Comparison of ENCODE assay signal across 22 cellular contexts in genomic region chr4:5774416-5775056, GRCh38.
DNase-seq lines count a peak whose midpoint lies in the region; ATAC-seq and TF ChIP-seq lines count a peak whose summit lies in the region.
"Had no signal": no experiment of that assay in that cellular context is flagged by ENCODE, and none has a peak within 500 bp of the region (broad histone marks: within the 10 kb centered on the region; RNA-seq: fewer than 3 reads in every experiment).

No MANE protein-coding gene starts in this region.

- no peak overlapping the region for H3K4me3 Mint-ChIP-seq in T-cell
- H3K4me3 Mint-ChIP-seq: activated naive CD4-positive, alpha-beta T cell treated with anti-CD3 and anti-CD28 coated beads, Interleukin-2, amount 10 ng/mL, durations not matched to agents 7 days and 5 days; central memory CD8-positive, alpha-beta T cell; IgD-negative memory B cell; naive thymus-derived CD8-positive, alpha-beta T cell; stimulated activated naive B cell treated with anti-CD40 and anti-IgM and Interleukin-4, amounts not matched to agents 10 μg/mL and 1 μg/mL and 100 μg/mL, for 72 hours had no signal

- H2BK120ac ChIP-seq in IMR-90 (ENCODE audit: low read depth, low read length), result peak overlapping the region; percentile 99; the same call in 1 of the 2 replicates

- TF ChIP-seq RAD21 in IMR-90 (IDR thresholded peaks at IDR 0.05; ENCODE audit: low read length), result no peak

- H3K23ac ChIP-seq in IMR-90 (ENCODE audit: low read depth, low read length), result no peak overlapping the region

- TF ChIP-seq CTCF in IMR-90 (conservative IDR thresholded peaks at IDR 0.05; ENCODE audit: low read depth, low read length), result no peak
- TF ChIP-seq CTCF in stomach (IDR thresholded peaks at IDR 0.05), result no peak

- BruUV-seq in IMR-90 (replicated peaks; lab: Mats Ljungman, UMichigan), result no TSS peak

- H3K36me3 ChIP-seq in IMR-90 (ENCODE audit: control insufficient read depth, insufficient read depth, low read length) (peaks cover 16% of the 10 kb centered on the region), adipocyte (ENCODE audit: control insufficient read depth, insufficient read depth, low read length, severe bottlenecking) (peaks cover 27% of the 10 kb centered on the region), stomach (peaks cover 0 to 39% (median 14%) of the 10 kb centered on the region in 4 donors)
- H3K36me3 ChIP-seq: ovary had no signal

- POLR2A ChIA-PET in IMR-90 (lab: Charles Lee; ENCODE audit: unreplicated experiment), result no interaction called here
- POLR2A ChIA-PET in T-cell (lab: Charles Lee), result no interaction called here

- H3K27me3 ChIP-seq in IMR-90 (ENCODE audit: control insufficient read depth, insufficient read depth, low read length) (no peaks in the 10 kb centered on the region), adipocyte (replicated peaks; ENCODE audit: control insufficient read depth, insufficient read depth, low read length) (no peaks in the 10 kb centered on the region), stomach (no peaks in the 10 kb centered on the region)
- H3K27me3 ChIP-seq: ovary, SJCRH30 had no signal

- H4K91ac ChIP-seq in IMR-90 (ENCODE audit: insufficient read depth, low read depth, low read length), result no peak overlapping the region

- H3K9me3 ChIP-seq in IMR-90 (ENCODE audit: control insufficient read depth, insufficient read depth, low read length), result peaks cover 4% of the 10 kb centered on the region; the same call in 1 of the 2 replicates
- peaks cover 19% of the 10 kb centered on the region for H3K9me3 ChIP-seq in adipocyte (ENCODE audit: control insufficient read depth, low read length)
- H3K9me3 ChIP-seq in stomach, result peaks cover 0 to 19% (median 13%) of the 10 kb centered on the region in 4 donors

- H3K79me1 ChIP-seq in IMR-90 (ENCODE audit: low read depth in 1 of 2, low read length in 2 of 2), result peaks cover 9 to 39% of the 10 kb centered on the region in 2 experiments; a peak in 3 of 4 replicates

- H2AK9ac ChIP-seq in IMR-90 (replicated peaks; ENCODE audit: low read depth, low read length, poor library complexity), result peak overlapping the region; percentile 55

- H3K27ac ChIP-seq in IMR-90 (ENCODE audit: insufficient read depth, low read length) (peak overlapping the region; percentile 13; the same call in 1 of the 2 replicates), stomach (no peak overlapping the region)
- H3K27ac ChIP-seq: ovary, SJCRH30 had no signal

- H3K36me3 Mint-ChIP-seq in T-cell, result no peaks in the 10 kb centered on the region
- H3K36me3 Mint-ChIP-seq: activated naive CD4-positive, alpha-beta T cell treated with anti-CD3 and anti-CD28 coated beads, Interleukin-2, amount 10 ng/mL, durations not matched to agents 7 days and 5 days; IgD-negative memory B cell had no signal

- no peaks in the 10 kb centered on the region for H3K4me1 Mint-ChIP-seq in T-cell
- H3K4me1 Mint-ChIP-seq: activated naive CD4-positive, alpha-beta T cell treated with anti-CD3 and anti-CD28 coated beads, Interleukin-2, amount 10 ng/mL, durations not matched to agents 7 days and 5 days; central memory CD8-positive, alpha-beta T cell; IgD-negative memory B cell; stimulated activated naive B cell treated with anti-CD40 and anti-IgM and Interleukin-4, amounts not matched to agents 10 μg/mL and 1 μg/mL and 100 μg/mL, for 72 hours had no signal

- H3K27ac Mint-ChIP-seq in T-cell, result no peak overlapping the region
- H3K27ac Mint-ChIP-seq: activated naive CD4-positive, alpha-beta T cell treated with anti-CD3 and anti-CD28 coated beads, Interleukin-2, amount 10 ng/mL, durations not matched to agents 7 days and 5 days; naive thymus-derived CD8-positive, alpha-beta T cell; stimulated activated naive B cell treated with anti-CD40 and anti-IgM and Interleukin-4, amounts not matched to agents 10 μg/mL and 1 μg/mL and 100 μg/mL, for 72 hours had no signal

- no peak for TF ChIP-seq POLR2A in IMR-90 (IDR thresholded peaks at IDR 0.05; ENCODE audit: low read depth, low read length)
- no peak for TF ChIP-seq POLR2A in stomach (IDR thresholded peaks at IDR 0.05)

- peak overlapping the region; percentile 100; the same call in 1 of the 2 replicates for H3K18ac ChIP-seq in IMR-90 (ENCODE audit: low read depth, low read length)

- DNase-seq in IMR-90, result no peak
- DNase-seq in adipocyte (ENCODE audit: low read depth), result no peak
- DNase-seq in left lobe of liver (ENCODE audit: low spot score), result peak; percentile 19
- peak; percentile 15 for DNase-seq in stomach
- no peak for DNase-seq in T-cell
- DNase-seq in NCI-H1694 (lab: John Stamatoyannopoulos, UW), result no peak
- DNase-seq: activated CD4-positive, alpha-beta T cell treated with anti-CD3 and anti-CD28 coated beads for 1 hour; activated naive CD4-positive, alpha-beta T cell treated with anti-CD3 and anti-CD28 coated beads, Interleukin-2, amount 10 ng/mL, durations not matched to agents 7 days and 5 days; activated T-cell treated with anti-CD3 and anti-CD28 coated beads, Interleukin-2, amount 50 U/mL, for 48 hours; left cardiac atrium; midbrain; naive thymus-derived CD8-positive, alpha-beta T cell; retina; SJCRH30; stimulated activated CD4-positive, alpha-beta T cell treated with anti-CD3 and anti-CD28 coated beads, Interleukin-4, amount 100 ng/mL, for 1 hour; stimulated activated naive B cell treated with anti-CD40 and anti-IgM and Interleukin-4, amounts not matched to agents 10 μg/mL and 1 μg/mL and 100 μg/mL, for 72 hours; T-helper 1 cell had no signal

- peaks cover 10 to 22% (median 12%) of the 10 kb centered on the region in 3 donors for H3K9me3 Mint-ChIP-seq in T-cell

- H3K4me1 ChIP-seq in IMR-90 (ENCODE audit: control insufficient read depth, insufficient read depth, low read length) (peaks cover 13% of the 10 kb centered on the region), adipocyte (ENCODE audit: control insufficient read depth, insufficient read depth, low read length) (peaks cover 23% of the 10 kb centered on the region), stomach (no peaks in the 10 kb centered on the region)
- H3K4me1 ChIP-seq: SJCRH30 had no signal

- peak overlapping the region; percentile 98; the same call in 1 of the 2 replicates for H2AK5ac ChIP-seq in IMR-90 (ENCODE audit: low read depth, low read length)

- H4K5ac ChIP-seq in IMR-90 (ENCODE audit: low read depth, low read length), result peak overlapping the region; percentile 100; the same call in 1 of the 2 replicates

- H2BK20ac ChIP-seq in IMR-90 (ENCODE audit: low read depth, low read length), result peak overlapping the region; percentile 98; the same call in 1 of the 2 replicates

- peaks cover 18% of the 10 kb centered on the region for H3K9me1 ChIP-seq in IMR-90 (ENCODE audit: insufficient read depth, low read length)

- peak overlapping the region; percentile 100 for H2BK5ac ChIP-seq in IMR-90 (ENCODE audit: low read depth, low read length, poor library complexity, severe bottlenecking)

- H2BK15ac ChIP-seq in IMR-90 (ENCODE audit: low read depth, low read length), result peak overlapping the region; percentile 76; the same call in 1 of the 3 replicates

- H2AFZ ChIP-seq in IMR-90 (replicated peaks; ENCODE audit: low read length, poor library complexity), result no peak overlapping the region

- H3K4me3 ChIP-seq in IMR-90 (ENCODE audit: insufficient read depth, low read depth, low read length) (no peak overlapping the region), adipocyte (ENCODE audit: low read length) (no peak overlapping the region), stomach (no peak overlapping the region)
- H3K4me3 ChIP-seq: ovary, SJCRH30 had no signal

- H3K56ac ChIP-seq in IMR-90 (ENCODE audit: extremely low read depth, insufficient read depth, low read length), result no peak overlapping the region

- dilution Hi-C loops in IMR-90 (cut with HindIII; ENCODE audit: low sequenced_read_pairs, unreplicated experiment), result no loop called here

- H3K27me3 Mint-ChIP-seq in T-cell, result no peaks in the 10 kb centered on the region
- H3K27me3 Mint-ChIP-seq: activated naive CD4-positive, alpha-beta T cell treated with anti-CD3 and anti-CD28 coated beads, Interleukin-2, amount 10 ng/mL, durations not matched to agents 7 days and 5 days; central memory CD8-positive, alpha-beta T cell; IgD-negative memory B cell had no signal

- no peak overlapping the region for H3K9ac ChIP-seq in IMR-90 (ENCODE audit: low read depth, low read length)
- peak overlapping the region; percentile 54 for H3K9ac ChIP-seq in adipocyte (ENCODE audit: low read length)

- peak overlapping the region; percentile 100; the same call in 1 of the 2 replicates for H3K4ac ChIP-seq in IMR-90 (ENCODE audit: low read depth, low read length)

- H3K4me2 ChIP-seq in IMR-90 (ENCODE audit: low read depth, low read length), result no peak overlapping the region

- no peak overlapping the region for H3K14ac ChIP-seq in IMR-90 (replicated peaks; ENCODE audit: low read depth, low read length)

- in situ Hi-C loops in IMR-90 (cut with MboI; ENCODE audit: low sequenced_read_pairs), result no loop called here

- WGBS in IMR-90 (ENCODE audit: extremely low coverage in 2 of 2, insufficient read length in 1 of 2), 2 experiments, result no CpG with 5 or more reads among the region's 2 CpGs
- WGBS in stomach, 5 donors, result 74 to 81% (median 76%) methylated on average over 2 of the region's 2 CpGs

- intact Hi-C loops in IMR-90 (cut with micrococcal nuclease), result no loop called here
- intact Hi-C loops in stomach (cut with DNase I; ENCODE audit: low total_unique reads), result no loop called here

- H4K20me1 ChIP-seq in IMR-90 (ENCODE audit: insufficient read depth, low read length), result no peaks in the 10 kb centered on the region

- no peak for TF ChIP-seq EP300 in stomach (IDR thresholded peaks at IDR 0.05)

- ATAC-seq in IMR-90 (ENCODE audit: low read depth), result no peak
- no peak for ATAC-seq in left lobe of liver
- ATAC-seq in HG02870 (IDR thresholded peaks at IDR 0.05; ENCODE audit: unreplicated experiment), result no peak
- no peak for ATAC-seq in T-cell (replicated peaks in 1 of 4)
- ATAC-seq: HCT116; left cardiac atrium; naive thymus-derived CD8-positive, alpha-beta T cell; stimulated activated naive B cell treated with anti-CD40 and anti-IgM and Interleukin-4, amounts not matched to agents 10 μg/mL and 1 μg/mL and 100 μg/mL, for 72 hours had no signal

- peak overlapping the region in 1 of 2 experiments; percentile 43; a peak in 3 of 4 replicates for H4K8ac ChIP-seq in IMR-90 (ENCODE audit: low read depth in 2 of 2, low read length in 2 of 2)

- CTCF ChIA-PET in IMR-90 (lab: Yijun Ruan, JAX) (no interaction called here), T-cell (lab: Charles Lee) (no interaction called here)

TF ChIP-seq in IMR-90, 13 proteins besides CTCF, POLR2A, EP300 and RAD21:
- TF ChIP-seq CEBPB (IDR thresholded peaks at IDR 0.05; ENCODE audit: low read depth, low read length), result no peak
TF ChIP-seq in IMR-90: peak in this region for 0.

Comparison
In these comparisons a context has a peak if more than half of its experiments do, and no peak if none do; other contexts are left out.
1. DNase-seq: peak in left lobe of liver (single experiment) and stomach (single experiment); none in IMR-90 (single experiment), adipocyte (single experiment), T-cell (0 of 34) and NCI-H1694 (single experiment).